In the genomic region with DNA sequence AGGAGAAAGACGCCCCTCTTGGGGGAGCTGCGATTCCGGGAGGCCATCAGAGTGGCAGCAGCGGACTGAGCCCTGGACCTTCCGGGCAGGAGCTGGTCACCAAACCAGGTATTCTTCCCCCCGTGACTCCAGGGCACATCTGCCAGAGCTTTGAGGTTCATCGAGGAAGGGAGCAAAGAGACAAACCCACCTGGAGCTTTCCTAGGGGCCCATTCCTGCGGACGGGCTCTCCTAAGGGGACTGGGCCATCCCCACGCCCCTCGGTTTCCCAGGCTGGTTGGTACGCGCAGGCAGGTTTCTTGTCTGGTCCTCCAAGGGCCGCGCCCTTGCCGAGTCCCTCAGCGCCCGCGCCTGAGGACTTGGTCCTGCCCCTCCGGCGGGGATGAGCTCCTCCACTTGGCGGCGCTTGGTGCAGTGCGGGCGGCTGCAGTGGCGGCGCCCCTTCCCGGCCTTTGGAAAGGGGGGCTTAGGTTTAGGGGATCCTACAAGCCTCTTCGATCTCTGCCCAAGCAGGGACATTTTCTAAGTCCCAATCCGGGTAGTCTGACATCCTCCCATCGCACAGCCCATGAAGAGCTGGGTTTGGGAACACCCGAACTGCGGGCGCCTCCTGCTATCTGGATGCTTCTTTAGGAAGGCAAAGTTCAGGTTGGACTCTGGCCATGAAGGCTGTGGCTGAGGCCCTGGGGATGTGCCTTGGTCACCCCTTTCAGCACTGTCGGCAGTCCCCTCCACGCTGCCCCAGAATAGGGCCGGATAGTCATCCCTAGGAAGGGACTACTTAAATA, we compare ENCODE assay signal across 8 cellular contexts. TPM values are rescaled to one million over a fixed set of nuclear protein-coding genes. Genes with fewer than 3 reads are reported as not detected.
DNase-seq lines count a peak whose midpoint lies in the region; ATAC-seq and TF ChIP-seq lines count a peak whose summit lies in the region.

No MANE protein-coding gene starts in this region.

- H3K4me3 Mint-ChIP-seq in CD8-positive, alpha-beta T cell, result peak overlapping the region; percentile 78
- peak overlapping the region; percentile 78 for H3K4me3 Mint-ChIP-seq in T-helper 1 cell treated with Interleukin-12 subunit alpha and Interleukin-12 subunit beta and Interleukin-4 antibody, amounts not matched to agents 30 μg/mL and 1 μg/mL, for 36 hours
- H3K4me3 Mint-ChIP-seq in effector memory CD8-positive, alpha-beta T cell, result peak overlapping the region; percentile 82
- peak overlapping the region; percentile 56 to 80 for H3K4me3 Mint-ChIP-seq in stimulated activated naive CD8-positive, alpha-beta T cell treated with anti-CD3 and anti-CD28 coated beads, Interleukin-15, amount 100 ng/mL, for 72 hours

- no peaks in the 10 kb centered on the region for H3K36me3 Mint-ChIP-seq in CD8-positive, alpha-beta T cell
- peaks cover 9% of the 10 kb centered on the region for H3K36me3 Mint-ChIP-seq in T-helper 1 cell treated with Interleukin-12 subunit alpha and Interleukin-12 subunit beta and Interleukin-4 antibody, amounts not matched to agents 30 μg/mL and 1 μg/mL, for 36 hours (ENCODE audit: low read depth)
- peaks cover 4% of the 10 kb centered on the region for H3K36me3 Mint-ChIP-seq in effector memory CD8-positive, alpha-beta T cell (ENCODE audit: insufficient read depth)

- CTCF ChIA-PET in CD8-positive, alpha-beta T cell (lab: Charles Lee), result interaction anchor here (0.8 to 1.4 kb wide), 4 partner anchors 28 to 126 kb away, joined by 3 to 5 read pairs (median 3); no protein-coding TSS in a partner anchor

- H3K27ac ChIP-seq in CD8-positive, alpha-beta T cell (ENCODE audit: low read depth, low read length), result no peak overlapping the region

- WGBS in lower leg skin, 2 donors, result 8 to 31% methylated on average over 5 to 19 of the region's 37 CpGs

- POLR2A ChIA-PET in CD8-positive, alpha-beta T cell (lab: Charles Lee), result interaction anchor here (0.8 kb wide), 2 partner anchors 10 to 17 kb away, joined by 3 to 6 read pairs; no protein-coding TSS in a partner anchor

- peaks cover 24% of the 10 kb centered on the region for H3K4me1 ChIP-seq in CD8-positive, alpha-beta T cell (ENCODE audit: insufficient read depth, low read length)

- H3K9me3 ChIP-seq in CD8-positive, alpha-beta T cell (ENCODE audit: low read length), result no peaks in the 10 kb centered on the region

- H3K27me3 ChIP-seq in CD8-positive, alpha-beta T cell (ENCODE audit: insufficient read depth, low read length), result no peaks in the 10 kb centered on the region

- H3K4me1 Mint-ChIP-seq in CD8-positive, alpha-beta T cell (ENCODE audit: low read depth), result peaks cover 23% of the 10 kb centered on the region
- H3K4me1 Mint-ChIP-seq in T-helper 1 cell treated with Interleukin-12 subunit alpha and Interleukin-12 subunit beta and Interleukin-4 antibody, amounts not matched to agents 30 μg/mL and 1 μg/mL, for 36 hours (ENCODE audit: low read depth), result peaks cover 25% of the 10 kb centered on the region
- H3K4me1 Mint-ChIP-seq in effector memory CD8-positive, alpha-beta T cell (ENCODE audit: low read depth in 2 of 2), result peaks cover 23 to 26% of the 10 kb centered on the region in 2 donors
- peaks cover 25% of the 10 kb centered on the region for H3K4me1 Mint-ChIP-seq in stimulated activated naive CD8-positive, alpha-beta T cell treated with anti-CD3 and anti-CD28 coated beads, Interleukin-15, amount 100 ng/mL, for 72 hours

- H3K4me3 ChIP-seq in CD8-positive, alpha-beta T cell (ENCODE audit: low read depth, low read length), result peak overlapping the region; percentile 61
- H3K4me3 ChIP-seq in lower leg skin (ENCODE audit: low read depth, poor library complexity, severe bottlenecking), result peak overlapping the region; percentile 64

- no peaks in the 10 kb centered on the region for H3K36me3 ChIP-seq in CD8-positive, alpha-beta T cell (ENCODE audit: insufficient read depth, low read length)

- DNase-seq in CD8-positive, alpha-beta T cell, result peak in 2 of 7 experiments; percentile 16 to 53
- no peak for DNase-seq in effector memory CD8-positive, alpha-beta T cell
- DNase-seq in lower leg skin (ENCODE audit: low spot score in 2 of 2), result peak; percentile 26 to 91
- peak in 1 of 2 donors; percentile 9 for DNase-seq in stimulated activated naive CD8-positive, alpha-beta T cell treated with anti-CD3 and anti-CD28 coated beads, Interleukin-15, amount 100 ng/mL, for 72 hours
- DNase-seq in NCI-H2171 treated with DMSO at 0.1 percent for 48 hours (lab: John Stamatoyannopoulos, UW), result no peak

- no peak for ATAC-seq in CD8-positive, alpha-beta T cell
- ATAC-seq in HG02642 (IDR thresholded peaks at IDR 0.05; ENCODE audit: poor library complexity, unreplicated experiment) (peak; percentile 39), GM21381 (IDR thresholded peaks at IDR 0.05; ENCODE audit: unreplicated experiment) (no peak)
- no peak for ATAC-seq in effector memory CD8-positive, alpha-beta T cell (replicated peaks)
- no peak for ATAC-seq in stimulated activated naive CD8-positive, alpha-beta T cell treated with anti-CD3 and anti-CD28 coated beads, Interleukin-15, amount 100 ng/mL, for 72 hours

- H3K9me3 Mint-ChIP-seq in CD8-positive, alpha-beta T cell, result no peaks in the 10 kb centered on the region
- no peaks in the 10 kb centered on the region for H3K9me3 Mint-ChIP-seq in T-helper 1 cell treated with Interleukin-12 subunit alpha and Interleukin-12 subunit beta and Interleukin-4 antibody, amounts not matched to agents 30 μg/mL and 1 μg/mL, for 36 hours
- no peaks in the 10 kb centered on the region for H3K9me3 Mint-ChIP-seq in effector memory CD8-positive, alpha-beta T cell
- no peaks in the 10 kb centered on the region for H3K9me3 Mint-ChIP-seq in stimulated activated naive CD8-positive, alpha-beta T cell treated with anti-CD3 and anti-CD28 coated beads, Interleukin-15, amount 100 ng/mL, for 72 hours

- H3K27me3 Mint-ChIP-seq in CD8-positive, alpha-beta T cell (ENCODE audit: low read depth), result peaks cover 4% of the 10 kb centered on the region
- peaks cover 36% of the 10 kb centered on the region for H3K27me3 Mint-ChIP-seq in T-helper 1 cell treated with Interleukin-12 subunit alpha and Interleukin-12 subunit beta and Interleukin-4 antibody, amounts not matched to agents 30 μg/mL and 1 μg/mL, for 36 hours (ENCODE audit: low read depth)
- H3K27me3 Mint-ChIP-seq in effector memory CD8-positive, alpha-beta T cell, result no peaks in the 10 kb centered on the region
- H3K27me3 Mint-ChIP-seq in stimulated activated naive CD8-positive, alpha-beta T cell treated with anti-CD3 and anti-CD28 coated beads, Interleukin-15, amount 100 ng/mL, for 72 hours, result peaks cover 57% of the 10 kb centered on the region

- no peak for TF ChIP-seq POLR2A in lower leg skin (IDR thresholded peaks at IDR 0.05)

- intact Hi-C loops in CD8-positive, alpha-beta T cell (cut with DNase I, micrococcal nuclease), result loop anchor here in 1 of 2 experiments (2.0 kb wide), 1 partner anchor 92 kb away; no protein-coding TSS in a partner anchor
- intact Hi-C loops in lower leg skin (cut with DNase I; ENCODE audit: low total_unique reads), result no loop called here

- H3K27ac Mint-ChIP-seq in CD8-positive, alpha-beta T cell, result no peak overlapping the region
- no peak overlapping the region for H3K27ac Mint-ChIP-seq in T-helper 1 cell treated with Interleukin-12 subunit alpha and Interleukin-12 subunit beta and Interleukin-4 antibody, amounts not matched to agents 30 μg/mL and 1 μg/mL, for 36 hours
- peak overlapping the region in 1 of 2 donors; percentile 71 for H3K27ac Mint-ChIP-seq in effector memory CD8-positive, alpha-beta T cell
- peak overlapping the region in 1 of 2 donors; percentile 60 for H3K27ac Mint-ChIP-seq in stimulated activated naive CD8-positive, alpha-beta T cell treated with anti-CD3 and anti-CD28 coated beads, Interleukin-15, amount 100 ng/mL, for 72 hours

- TF ChIP-seq CTCF in CD8-positive, alpha-beta T cell (IDR thresholded peaks at IDR 0.05), result no peak
- no peak for TF ChIP-seq CTCF in lower leg skin (IDR thresholded peaks at IDR 0.05)

RNA-seq across cellular contexts. Expression of gene STBD1, which starts 0.5 kb away (rescaled TPM):
- total RNA-seq in CD8-positive, alpha-beta T cell, result not detected
- 1 to 10 TPM in 3 of 4 donors, under 1 TPM in 1; 0.89 to 2.3 (median 1.1) TPM for total RNA-seq in lower leg skin

RNA-seq across cellular contexts. Expression of gene FAM47E, which starts 55.6 kb away (rescaled TPM):
- total RNA-seq in CD8-positive, alpha-beta T cell, result under 1 TPM; 0.19 to 0.44 TPM
- 1 to 10 TPM in 2 of 4 donors, under 1 TPM in 1, not detected in 1; 0.62 to 4.7 (median 1.3) TPM for total RNA-seq in lower leg skin

Comparison
In these comparisons a context has a peak if more than half of its experiments do, and no peak if none do; other contexts are left out.
1. DNase-seq: peak in lower leg skin (2 of 2); none in effector memory CD8-positive, alpha-beta T cell (0 of 3) and NCI-H2171 treated with DMSO at 0.1 percent for 48 hours (single experiment).
2. Peak in every context shown above with its lines, with median percentiles within 50 percentile points of each other: H3K4me3 Mint-ChIP-seq.